9 cellular contexts compared by ENCODE assay signal in the genomic region with DNA sequence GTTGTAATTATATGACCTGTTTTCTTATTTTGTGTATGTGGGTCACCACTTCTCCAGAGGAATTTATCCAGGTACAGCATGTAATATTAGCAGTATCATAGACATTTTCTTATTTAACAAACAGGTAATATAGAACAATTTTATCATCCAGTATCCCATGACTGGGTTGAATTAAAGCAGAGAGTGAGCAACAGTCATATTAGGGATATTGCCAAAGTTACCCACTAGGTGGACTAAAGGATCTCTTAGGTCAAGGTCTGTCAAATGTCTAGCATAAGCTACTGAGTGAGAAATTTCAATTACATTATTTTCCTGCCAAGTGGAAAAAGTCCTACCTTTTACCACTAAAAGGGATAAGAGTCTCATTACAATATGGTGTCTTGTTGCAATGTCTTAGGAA.
DNase-seq lines count a peak whose midpoint lies in the region; ATAC-seq, FAIRE-seq and TF ChIP-seq lines count a peak whose summit lies in the region.
"Had no signal": no experiment of that assay in that cellular context is flagged by ENCODE, and none has a peak within 500 bp of the region (broad histone marks: within the 10 kb centered on the region; RNA-seq: fewer than 3 reads in every experiment).

No MANE protein-coding gene starts in this region.

- no peaks in the 10 kb centered on the region for H3K27me3 ChIP-seq in body of pancreas
- H3K27me3 ChIP-seq: SJCRH30 had no signal

- no peaks in the 10 kb centered on the region for H3K9me3 ChIP-seq in body of pancreas
- H3K9me3 ChIP-seq: SJCRH30 had no signal

- no peak for ATAC-seq in body of pancreas

- no peak overlapping the region for H3K27ac ChIP-seq in body of pancreas
- H3K27ac ChIP-seq: SJCRH30 had no signal

- DNase-seq in HFF-Myc (ENCODE audit: extremely low read depth, low read depth), result no peak
- peak; percentile 12 for DNase-seq in NCI-H526 treated with DMSO at 0.1 percent for 48 hours (lab: John Stamatoyannopoulos, UW)
- peak; percentile 34 for DNase-seq in fibroblast of gingiva (ENCODE audit: low read depth)
- no peak for DNase-seq in body of pancreas
- no peak for DNase-seq in dedifferentiated amniotic fluid mesenchymal stem cell (ENCODE audit: extremely low spot score)
- no peak for DNase-seq in activated gamma-delta T cell (lab: John Stamatoyannopoulos, UW)
- DNase-seq in stimulated activated CD4-positive, alpha-beta T cell treated with anti-CD3 and anti-CD28 coated beads, Interleukin-4, amount 100 ng/mL, for 4 hours, result no peak

- intact Hi-C loops in body of pancreas (cut with DNase I), result no loop called here

- peak; percentile 58 for FAIRE-seq in G401.6 (lab: Jason Lieb, UNC)

- no peaks in the 10 kb centered on the region for H3K4me1 ChIP-seq in body of pancreas
- H3K4me1 ChIP-seq: SJCRH30 had no signal

- H3K4me3 ChIP-seq in HFF-Myc (replicated peaks; ENCODE audit: low read depth, low read length) (no peak overlapping the region), body of pancreas (no peak overlapping the region)
- H3K4me3 ChIP-seq: SJCRH30 had no signal

- H3K36me3 ChIP-seq in body of pancreas (replicated peaks in 1 of 2; ENCODE audit: insufficient read depth in 1 of 2, low read depth in 2 of 2), result no peaks in the 10 kb centered on the region
- H3K36me3 ChIP-seq: SJCRH30 had no signal

- TF ChIP-seq CTCF in HFF-Myc (IDR thresholded peaks at IDR 0.05; ENCODE audit: low read depth, low read length, missing control alignments), result peak; percentile 17
- TF ChIP-seq CTCF in body of pancreas (IDR thresholded peaks at IDR 0.05), result peak in 3 of 7 experiments; percentile 23 to 29 (median 27)

- no peak for TF ChIP-seq POLR2A in body of pancreas (IDR thresholded peaks at IDR 0.05)

Comparison
In these comparisons a context has a peak if more than half of its experiments do, and no peak if none do; other contexts are left out.
1. DNase-seq: peak in NCI-H526 treated with DMSO at 0.1 percent for 48 hours (single experiment) and fibroblast of gingiva (single experiment); none in HFF-Myc (single experiment), body of pancreas (0 of 4), dedifferentiated amniotic fluid mesenchymal stem cell (single experiment), activated gamma-delta T cell (single experiment) and stimulated activated CD4-positive, alpha-beta T cell treated with anti-CD3 and anti-CD28 coated beads, Interleukin-4, amount 100 ng/mL, for 4 hours (0 of 2).